In genomic region chr6:52724406-52725121, GRCh38 we compare ENCODE assay signal across 9 cellular contexts. TPM values are rescaled to one million over a fixed set of nuclear protein-coding genes. Genes with fewer than 3 reads are reported as not detected.
A peak's percentile ranks its signal among the peaks of the same experiment; 100 is the strongest.
DNase-seq lines count a peak whose midpoint lies in the region; ATAC-seq, FAIRE-seq and TF ChIP-seq lines count a peak whose summit lies in the region.
"Had no signal": no experiment of that assay in that cellular context is flagged by ENCODE, and none has a peak within 500 bp of the region (broad histone marks: within the 10 kb centered on the region; RNA-seq: fewer than 3 reads in every experiment).

No MANE protein-coding gene starts in this region.

- FAIRE-seq in islet of Langerhans (lab: Jason Lieb, UNC) = peak; percentile 93

- DNase-seq in 8988T = peak; percentile 66
- DNase-seq in NCI-H146 (lab: John Stamatoyannopoulos, UW) = peak; percentile 82
- peak; percentile 49 for DNase-seq in T1000 (lab: John Stamatoyannopoulos, UW)
- peak; percentile 2 to 36 (median 24) for DNase-seq in stimulated activated CD4-positive, alpha-beta T cell treated with anti-CD3 and anti-CD28 coated beads, Interleukin-1b, Interleukin-23, amount 100 ng/mL, for 24 hours (ENCODE audit: low read depth in 4 of 4, low spot score in 1 of 4)

- H3K27ac Mint-ChIP-seq in brain = peak overlapping the region in 1 of 5 experiments; percentile 43

- H3K27me3 Mint-ChIP-seq in brain = peaks cover 4% of the 10 kb centered on the region

- no peaks in the 10 kb centered on the region for H3K4me1 Mint-ChIP-seq in brain

- peak; percentile 67 to 73 for TF ChIP-seq CTCF in brain (conservative IDR thresholded peaks at IDR 0.05)

- H3K9me3 Mint-ChIP-seq in brain = no peaks in the 10 kb centered on the region

- ATAC-seq in GM18498 (IDR thresholded peaks at IDR 0.05; ENCODE audit: unreplicated experiment) (peak; percentile 99), HG02840 (IDR thresholded peaks at IDR 0.05; ENCODE audit: low FRiP score, unreplicated experiment) (peak; percentile 68)

- H3K36me3 Mint-ChIP-seq in brain = no peaks in the 10 kb centered on the region

- no peak overlapping the region for H3K4me3 Mint-ChIP-seq in brain

RNA-seq across cellular contexts. Expression of gene GSTA2, which starts 38.7 kb away (rescaled TPM):
- polyA plus RNA-seq in brain (ENCODE audit: insufficient read depth, low read depth, low replicate concordance) = not detected
- polyA plus RNA-seq: urinary bladder had no signal

RNA-seq across cellular contexts. Expression of gene TMEM14A, which starts 53.7 kb away (rescaled TPM):
- 43.5 TPM for polyA plus RNA-seq in brain (ENCODE audit: insufficient read depth, low read depth, low replicate concordance)

Comparison
In these comparisons a context has a peak if more than half of its experiments do, and no peak if none do; other contexts are left out.
1. Peak in every context shown above with its lines: DNase-seq and ATAC-seq.
2. DNase-seq: peak in every context shown above with its lines; median percentile 82 in NCI-H146; 66 in 8988T; 49 in T1000; 24 in stimulated activated CD4-positive, alpha-beta T cell treated with anti-CD3 and anti-CD28 coated beads, Interleukin-1b, Interleukin-23, amount 100 ng/mL, for 24 hours.